ENCODE assay signal across 23 cellular contexts in the genomic region with DNA sequence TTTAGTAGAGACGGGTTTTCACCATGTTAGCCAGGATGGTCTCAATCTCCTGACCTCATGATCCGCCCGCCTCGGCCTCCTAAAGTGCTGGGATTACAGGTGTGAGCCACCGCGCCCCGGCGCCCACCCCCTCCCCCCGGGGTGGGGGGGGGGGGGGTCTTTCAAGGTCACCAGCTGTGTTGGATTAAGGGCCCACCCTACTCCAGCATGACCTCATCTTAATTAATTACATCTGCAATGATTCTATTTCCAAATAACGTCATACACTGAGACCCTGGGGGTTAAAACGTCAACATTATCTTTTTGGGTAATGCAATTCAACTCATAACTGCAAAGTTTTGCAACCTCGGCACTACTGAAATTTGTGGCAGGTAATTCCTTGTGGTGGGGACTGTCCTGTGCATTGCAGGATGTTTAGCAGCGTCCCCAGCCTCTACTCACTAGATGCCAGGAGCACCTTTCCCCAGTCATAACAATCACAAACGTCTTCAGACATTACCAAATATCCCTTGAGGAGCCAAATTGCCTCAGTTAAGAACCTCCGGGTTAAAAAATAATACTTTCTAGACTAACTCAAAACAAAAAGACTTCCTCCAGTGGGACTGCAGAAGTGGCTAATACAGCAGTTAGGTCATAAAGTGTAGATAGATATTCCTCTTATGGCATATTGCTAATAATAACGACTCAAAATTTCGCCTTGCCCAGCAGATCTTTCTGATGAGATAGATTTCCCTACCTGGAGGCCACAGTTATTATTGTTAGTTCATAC.
A peak's percentile ranks its signal among the peaks of the same experiment; 100 is the strongest.
DNase-seq lines count a peak whose midpoint lies in the region; ATAC-seq and TF ChIP-seq lines count a peak whose summit lies in the region.
"Had no signal": no experiment of that assay in that cellular context is flagged by ENCODE, and none has a peak within 500 bp of the region (broad histone marks: within the 10 kb centered on the region; RNA-seq: fewer than 3 reads in every experiment).

No MANE protein-coding gene starts in this region.

- ATAC-seq in Right ventricle myocardium superior (ENCODE audit: poor library complexity), result peak; percentile 80
- ATAC-seq: activated naive CD8-positive, alpha-beta T cell treated with anti-CD3 and anti-CD28 coated beads, Interleukin-2, amount 50 U/mL, for 24 hours; left lobe of liver; naive thymus-derived CD4-positive, alpha-beta T cell had no signal

- peak; percentile 23 for DNase-seq in NCI-H82 (lab: John Stamatoyannopoulos, UW)
- no peak for DNase-seq in Right ventricle myocardium superior
- peak; percentile 47 for DNase-seq in osteoblast (ENCODE audit: insufficient read length, low spot score, missing footprints)
- no peak for DNase-seq in ecto neural progenitor cell (ENCODE audit: low spot score)
- no peak for DNase-seq in prostate gland (ENCODE audit: low spot score)
- no peak for DNase-seq in stimulated activated CD4-positive, alpha-beta T cell treated with anti-CD3 and anti-CD28 coated beads, Interleukin-4, amount 100 ng/mL, for 24 hours
- DNase-seq: activated CD4-positive, alpha-beta T cell treated with anti-CD3 and anti-CD28 coated beads, Interleukin-2, amount 10 ng/mL, durations not matched to agents 24 days and 14 days; activated gamma-delta T cell treated with Interleukin-2 at 50 U/mL for 16 hours; activated naive CD8-positive, alpha-beta T cell treated with anti-CD3 and anti-CD28 coated beads, Interleukin-2, amount 50 U/mL, for 24 hours; activated T-cell treated with anti-CD3 and anti-CD28 coated beads, Interleukin-2, amount 50 U/mL, for 24 hours; effector CD4-positive, alpha-beta T cell; GF-D8; KBM-7; MM.1S; naive thymus-derived CD4-positive, alpha-beta T cell; NCI-H1436 treated with DMSO at 0.1 percent for 48 hours; occipital lobe; stimulated activated CD4-positive, alpha-beta T cell treated with anti-CD3 and anti-CD28 coated beads, Interleukin-1b, Interleukin-23, amount 100 ng/mL, for 48 hours had no signal

- H3K4me1 ChIP-seq in osteoblast (ENCODE audit: insufficient read depth, low read length) (peaks cover 19% of the 10 kb centered on the region), prostate gland (replicated peaks) (no peaks in the 10 kb centered on the region)

- no peaks in the 10 kb centered on the region for H3K79me2 ChIP-seq in osteoblast (ENCODE audit: insufficient read depth, low read length)

- 79% methylated on average over 17 of the region's 17 CpGs for WGBS in prostate gland

- H3K27ac ChIP-seq in cingulate gyrus (ENCODE audit: low read depth, low read length) (peak overlapping the region; percentile 26), osteoblast (ENCODE audit: low read depth, low read length) (no peak overlapping the region), prostate gland (no peak overlapping the region)
- H3K27ac ChIP-seq: tibial nerve, WERI-Rb-1 had no signal

- H3K27me3 ChIP-seq in osteoblast (ENCODE audit: insufficient read depth, low read length) (no peaks in the 10 kb centered on the region), prostate gland (replicated peaks; ENCODE audit: insufficient read depth) (peaks cover 5% of the 10 kb centered on the region)
- H3K27me3 ChIP-seq: tibial nerve had no signal

- H2AFZ ChIP-seq in osteoblast (ENCODE audit: low read length), result no peak overlapping the region

- no peaks in the 10 kb centered on the region for H3K9me3 ChIP-seq in osteoblast (ENCODE audit: low read depth, low read length)
- no peaks in the 10 kb centered on the region for H3K9me3 ChIP-seq in prostate gland

- no peak for TF ChIP-seq CTCF in osteoblast (IDR thresholded peaks at IDR 0.05; ENCODE audit: extremely low read depth, low read depth, low read length)
- no peak for TF ChIP-seq CTCF in prostate gland (IDR thresholded peaks at IDR 0.05)

- intact Hi-C loops in Right ventricle myocardium superior (cut with DNase I), result no loop called here
- intact Hi-C loops in prostate gland (cut with DNase I), result no loop called here

- H3K4me2 ChIP-seq in osteoblast (ENCODE audit: insufficient read depth, low read length), result no peak overlapping the region
- H3K4me2 ChIP-seq: smooth muscle cell had no signal

- no peaks in the 10 kb centered on the region for H3K36me3 ChIP-seq in osteoblast (ENCODE audit: insufficient read depth, low read length)
- no peaks in the 10 kb centered on the region for H3K36me3 ChIP-seq in prostate gland
- H3K36me3 ChIP-seq: tibial nerve, WERI-Rb-1 had no signal

- no peak for TF ChIP-seq POLR2A in prostate gland (IDR thresholded peaks at IDR 0.05)

- no peak overlapping the region for H3K4me3 ChIP-seq in osteoblast (ENCODE audit: insufficient read depth, low read length)
- no peak overlapping the region for H3K4me3 ChIP-seq in prostate gland
- H3K4me3 ChIP-seq: smooth muscle cell, tibial nerve had no signal

- no peaks in the 10 kb centered on the region for H4K20me1 ChIP-seq in osteoblast (ENCODE audit: insufficient read depth, low read length)

Comparison
In these comparisons a context has a peak if more than half of its experiments do, and no peak if none do; other contexts are left out.
1. DNase-seq: peak in NCI-H82 (single experiment) and osteoblast (single experiment); none in Right ventricle myocardium superior (single experiment), ecto neural progenitor cell (single experiment), prostate gland (single experiment) and stimulated activated CD4-positive, alpha-beta T cell treated with anti-CD3 and anti-CD28 coated beads, Interleukin-4, amount 100 ng/mL, for 24 hours (single experiment).